ENCODE assay signal across 18 cellular contexts in the genomic region with DNA sequence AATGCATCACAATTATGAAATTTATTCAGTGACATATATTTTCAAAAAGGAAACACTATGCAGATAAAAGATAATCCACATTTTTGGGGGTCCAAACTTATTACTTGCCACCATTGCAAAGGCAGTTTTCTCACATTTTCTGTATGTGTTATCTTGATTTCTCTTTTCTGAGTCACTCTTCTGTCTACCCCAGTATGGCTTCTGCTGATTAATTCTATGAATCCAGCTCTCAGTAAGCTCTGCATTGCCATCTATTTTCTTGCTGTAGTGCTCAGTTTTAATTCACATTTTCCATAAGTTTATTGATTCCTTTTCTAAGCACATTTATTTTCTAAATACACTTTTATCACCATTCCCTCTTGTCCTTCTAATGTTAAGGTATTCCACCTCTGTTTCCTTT. TPM values are rescaled to one million over a fixed set of nuclear protein-coding genes. Genes with fewer than 3 reads are reported as not detected.
DNase-seq lines count a peak whose midpoint lies in the region; ATAC-seq lines count a peak whose summit lies in the region.
"Had no signal": no experiment of that assay in that cellular context is flagged by ENCODE, and none has a peak within 500 bp of the region (broad histone marks: within the 10 kb centered on the region; RNA-seq: fewer than 3 reads in every experiment).

No MANE protein-coding gene starts in this region.

- DNase-seq in activated CD4-positive, alpha-beta T cell treated with anti-CD3 and anti-CD28 coated beads for 36 hours, result no peak
- DNase-seq in activated CD4-positive, alpha-beta T cell treated with anti-CD3 and anti-CD28 coated beads, Interleukin-2, amount 50 U/mL, for 48 hours, result no peak
- DNase-seq in activated T-cell treated with anti-CD3 and anti-CD28 coated beads, Interleukin-2, amount 50 U/mL, for 72 hours, result no peak
- no peak for DNase-seq in activated T-cell treated with anti-CD3 and anti-CD28 coated beads, Interleukin-2, amount 50 U/mL, for 1 hour
- DNase-seq in OCI-M1 (lab: John Stamatoyannopoulos, UW) (peak; percentile 4), amniotic epithelial cell (ENCODE audit: low read depth) (peak; percentile 0), epidermal melanocyte (ENCODE audit: insufficient read length, low spot score) (no peak)
- DNase-seq: AML-193; Caco-2; Calu3; CD4-positive, alpha-beta T cell; CD8-positive, alpha-beta T cell; DMS79 treated with DMSO at 0.1 percent for 48 hours; GF-D8 had no signal

- POLR2A ChIA-PET in activated CD4-positive, alpha-beta T cell treated with anti-CD3 and anti-CD28 coated beads for 36 hours (lab: Charles Lee), result no interaction called here

- CTCF ChIA-PET in activated CD4-positive, alpha-beta T cell treated with anti-CD3 and anti-CD28 coated beads for 36 hours (lab: Charles Lee), result interaction anchor here (0.6 to 1.3 kb wide), 2 partner anchors 11 to 195 kb away, joined by 3 read pairs; no protein-coding TSS in a partner anchor

- H3K27ac Mint-ChIP-seq in activated CD4-positive, alpha-beta T cell treated with anti-CD3 and anti-CD28 coated beads for 36 hours, result no peak overlapping the region
- H3K27ac Mint-ChIP-seq in activated T-cell treated with anti-CD3 and anti-CD28 coated beads, Interleukin-2, amount 50 U/mL, for 72 hours, result no peak overlapping the region
- H3K27ac Mint-ChIP-seq: B cell; CD4-positive, alpha-beta T cell; CD8-positive, alpha-beta T cell had no signal

- no peak overlapping the region for H3K4me3 Mint-ChIP-seq in activated CD4-positive, alpha-beta T cell treated with anti-CD3 and anti-CD28 coated beads for 36 hours
- H3K4me3 Mint-ChIP-seq in activated T-cell treated with anti-CD3 and anti-CD28 coated beads, Interleukin-2, amount 50 U/mL, for 72 hours, result no peak overlapping the region
- H3K4me3 Mint-ChIP-seq: B cell; CD4-positive, alpha-beta T cell; CD8-positive, alpha-beta T cell had no signal

- H3K27me3 Mint-ChIP-seq in activated CD4-positive, alpha-beta T cell treated with anti-CD3 and anti-CD28 coated beads for 36 hours, result peaks cover 28% of the 10 kb centered on the region
- peaks cover 13% of the 10 kb centered on the region for H3K27me3 Mint-ChIP-seq in activated T-cell treated with anti-CD3 and anti-CD28 coated beads, Interleukin-2, amount 50 U/mL, for 72 hours (ENCODE audit: low read depth)

- intact Hi-C loops in activated CD4-positive, alpha-beta T cell treated with anti-CD3 and anti-CD28 coated beads for 36 hours (cut with DNase I, micrococcal nuclease), result no loop called here

- peak; percentile 68 for ATAC-seq in activated CD4-positive, alpha-beta T cell treated with anti-CD3 and anti-CD28 coated beads for 36 hours
- peak; percentile 70 to 91 for ATAC-seq in activated T-cell treated with anti-CD3 and anti-CD28 coated beads, Interleukin-2, amount 50 U/mL, for 72 hours (replicated peaks in 1 of 2)
- no peak for ATAC-seq in GM21717 (IDR thresholded peaks at IDR 0.05; ENCODE audit: unreplicated experiment)
- ATAC-seq: A549; CD8-positive, alpha-beta T cell had no signal

- peaks cover 13% of the 10 kb centered on the region for H3K4me1 Mint-ChIP-seq in activated CD4-positive, alpha-beta T cell treated with anti-CD3 and anti-CD28 coated beads for 36 hours
- peaks cover 20% of the 10 kb centered on the region for H3K4me1 Mint-ChIP-seq in activated T-cell treated with anti-CD3 and anti-CD28 coated beads, Interleukin-2, amount 50 U/mL, for 72 hours (ENCODE audit: low read depth)
- H3K4me1 Mint-ChIP-seq: B cell had no signal

- H3K36me3 Mint-ChIP-seq in activated CD4-positive, alpha-beta T cell treated with anti-CD3 and anti-CD28 coated beads for 36 hours (ENCODE audit: low read depth), result no peaks in the 10 kb centered on the region
- H3K36me3 Mint-ChIP-seq in activated T-cell treated with anti-CD3 and anti-CD28 coated beads, Interleukin-2, amount 50 U/mL, for 72 hours (ENCODE audit: insufficient read depth in 2 of 2), result peaks cover 0 to 3% of the 10 kb centered on the region in 2 donors
- H3K36me3 Mint-ChIP-seq: CD8-positive, alpha-beta T cell had no signal

- peaks cover 3% of the 10 kb centered on the region for H3K9me3 Mint-ChIP-seq in activated CD4-positive, alpha-beta T cell treated with anti-CD3 and anti-CD28 coated beads for 36 hours (ENCODE audit: low read depth)
- H3K9me3 Mint-ChIP-seq in activated T-cell treated with anti-CD3 and anti-CD28 coated beads, Interleukin-2, amount 50 U/mL, for 72 hours, result peaks cover 0 to 2% of the 10 kb centered on the region in 2 donors
- H3K9me3 Mint-ChIP-seq: CD4-positive, alpha-beta T cell had no signal

RNA-seq across cellular contexts. Expression of a gene that starts 1.7 kb away (rescaled TPM):
- not detected for total RNA-seq in activated CD4-positive, alpha-beta T cell treated with anti-CD3 and anti-CD28 coated beads for 36 hours
- total RNA-seq in activated T-cell treated with anti-CD3 and anti-CD28 coated beads, Interleukin-2, amount 50 U/mL, for 72 hours, result not detected
- total RNA-seq: A172; B cell; Caco-2; Calu3; CD4-positive, alpha-beta T cell; CD8-positive, alpha-beta T cell had no signal

RNA-seq across cellular contexts. Expression of a gene that starts 3.2 kb away (rescaled TPM):
- total RNA-seq in activated CD4-positive, alpha-beta T cell treated with anti-CD3 and anti-CD28 coated beads for 36 hours, result not detected
- not detected for total RNA-seq in activated T-cell treated with anti-CD3 and anti-CD28 coated beads, Interleukin-2, amount 50 U/mL, for 72 hours
- total RNA-seq: A172; B cell; Caco-2; Calu3; CD4-positive, alpha-beta T cell; CD8-positive, alpha-beta T cell had no signal

RNA-seq across cellular contexts. Expression of a gene that starts 11.9 kb away (rescaled TPM):
- total RNA-seq in activated CD4-positive, alpha-beta T cell treated with anti-CD3 and anti-CD28 coated beads for 36 hours, result not detected
- total RNA-seq in activated T-cell treated with anti-CD3 and anti-CD28 coated beads, Interleukin-2, amount 50 U/mL, for 72 hours, result not detected
- total RNA-seq: A172; B cell; Caco-2; Calu3; CD4-positive, alpha-beta T cell; CD8-positive, alpha-beta T cell had no signal

RNA-seq across cellular contexts. Expression of a gene that starts 17.8 kb away (rescaled TPM):
- total RNA-seq in activated CD4-positive, alpha-beta T cell treated with anti-CD3 and anti-CD28 coated beads for 36 hours, result not detected
- not detected for total RNA-seq in activated T-cell treated with anti-CD3 and anti-CD28 coated beads, Interleukin-2, amount 50 U/mL, for 72 hours
- total RNA-seq: A172; B cell; Caco-2; Calu3; CD4-positive, alpha-beta T cell; CD8-positive, alpha-beta T cell had no signal

RNA-seq across cellular contexts. Expression of a gene that starts 22.8 kb away (rescaled TPM):
- total RNA-seq in activated CD4-positive, alpha-beta T cell treated with anti-CD3 and anti-CD28 coated beads for 36 hours, result not detected
- total RNA-seq in activated T-cell treated with anti-CD3 and anti-CD28 coated beads, Interleukin-2, amount 50 U/mL, for 72 hours, result not detected
- total RNA-seq: A172; B cell; Caco-2; Calu3; CD4-positive, alpha-beta T cell; CD8-positive, alpha-beta T cell had no signal

Comparison
In these comparisons a context has a peak if more than half of its experiments do, and no peak if none do; other contexts are left out.
1. DNase-seq: peak in OCI-M1 (single experiment) and amniotic epithelial cell (single experiment); none in activated CD4-positive, alpha-beta T cell treated with anti-CD3 and anti-CD28 coated beads for 36 hours (single experiment), activated CD4-positive, alpha-beta T cell treated with anti-CD3 and anti-CD28 coated beads, Interleukin-2, amount 50 U/mL, for 48 hours (0 of 2), activated T-cell treated with anti-CD3 and anti-CD28 coated beads, Interleukin-2, amount 50 U/mL, for 72 hours (0 of 2), activated T-cell treated with anti-CD3 and anti-CD28 coated beads, Interleukin-2, amount 50 U/mL, for 1 hour (single experiment) and epidermal melanocyte (single experiment).